Comparison of ENCODE assay signal across 8 cellular contexts in the genomic region with DNA sequence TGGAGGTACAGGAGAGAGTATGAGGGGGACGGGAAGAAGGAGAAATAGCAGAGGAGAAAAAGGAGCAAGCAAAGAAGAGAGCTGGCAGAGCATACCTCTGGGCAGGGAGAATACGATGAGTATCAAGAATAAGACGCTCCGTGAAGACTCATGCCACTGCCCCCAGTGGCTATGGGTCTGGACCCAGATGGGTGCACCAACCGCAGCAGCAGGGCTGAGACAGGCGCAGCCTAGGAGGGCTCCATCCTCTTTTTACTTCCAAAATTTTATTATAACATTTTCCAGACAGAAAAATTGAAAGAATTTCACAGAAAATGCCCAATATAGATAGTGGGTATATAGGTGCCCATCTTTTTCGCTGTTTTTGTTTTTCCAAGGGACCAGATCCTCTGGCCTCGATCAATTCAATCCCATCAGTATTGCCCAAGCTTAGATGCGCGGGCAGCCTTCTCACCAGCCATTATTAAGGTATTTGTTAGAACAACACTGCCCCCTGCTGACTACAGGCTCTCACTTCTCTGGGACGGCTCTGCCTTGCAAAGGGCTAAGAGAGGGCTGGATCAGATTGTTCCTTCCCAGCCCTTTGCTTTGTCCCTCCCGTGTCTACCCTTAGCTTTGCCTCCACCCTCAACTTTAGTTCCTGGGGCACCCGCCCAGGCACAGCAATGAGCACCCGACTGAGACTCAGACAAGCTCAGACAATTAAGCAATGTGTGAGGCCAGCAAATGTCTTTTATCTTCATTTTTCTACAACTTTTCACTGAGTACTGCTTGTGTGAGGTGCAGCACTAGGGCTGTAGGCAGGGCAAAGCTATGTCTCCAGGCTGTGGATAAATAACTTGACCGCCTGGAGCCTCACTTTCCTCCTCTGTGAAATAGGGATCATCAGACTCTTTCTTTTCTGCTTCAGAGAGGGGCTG. TPM values are rescaled to one million over a fixed set of nuclear protein-coding genes. Genes with fewer than 3 reads are reported as not detected.
DNase-seq lines count a peak whose midpoint lies in the region; ATAC-seq and TF ChIP-seq lines count a peak whose summit lies in the region.

No MANE protein-coding gene starts in this region.

- peak; percentile 68 for DNase-seq in NCI-H1417 treated with DMSO at 0.1 percent for 48 hours (lab: John Stamatoyannopoulos, UW)
- DNase-seq in T-helper 1 cell, result peak; percentile 42 to 73 (median 65)
- peak; percentile 78 for DNase-seq in amniotic stem cell (lab: John Stamatoyannopoulos, UW)
- peak; percentile 65 for DNase-seq in hepatic stellate cell (ENCODE audit: low spot score)
- DNase-seq in skeletal muscle cell (ENCODE audit: low read depth), result peak; percentile 38
- DNase-seq in mesenteric fat pad (ENCODE audit: low spot score), result no peak

- peak; percentile 88 for ATAC-seq in HG02759 (IDR thresholded peaks at IDR 0.05; ENCODE audit: unreplicated experiment)

- TF ChIP-seq CTCF in GM12875 (IDR thresholded peaks at IDR 0.05; ENCODE audit: borderline replicate concordance, insufficient read depth, low read depth, low read length), result peak; percentile 84

- H3K4me3 ChIP-seq in GM12875 (ENCODE audit: low read depth, low read length), result no peak overlapping the region
- H3K4me3 ChIP-seq in skeletal muscle cell (ENCODE audit: low read depth, low read length), result no peak overlapping the region

RNA-seq across cellular contexts. Expression of a gene that starts 17.5 kb away (rescaled TPM):
- not detected for total RNA-seq in mesenteric fat pad
